Comparison of ENCODE assay signal across 23 cellular contexts in genomic region chr9:91045036-91045435, GRCh38.
DNase-seq lines count a peak whose midpoint lies in the region; ATAC-seq, FAIRE-seq and TF ChIP-seq lines count a peak whose summit lies in the region.
"Had no signal": no experiment of that assay in that cellular context is flagged by ENCODE, and none has a peak within 500 bp of the region (broad histone marks: within the 10 kb centered on the region; RNA-seq: fewer than 3 reads in every experiment).

No MANE protein-coding gene starts in this region.

- H4K8ac ChIP-seq in mesendoderm (ENCODE audit: low read depth, low read length): no peak overlapping the region

- no peak overlapping the region for H2BK15ac ChIP-seq in mesendoderm (replicated peaks; ENCODE audit: low read depth)

- intact Hi-C loops in activated CD4-positive, alpha-beta T cell treated with anti-CD3 and anti-CD28 coated beads, Interleukin-2, amount 10 ng/mL, durations not matched to agents 24 days and 14 days (cut with micrococcal nuclease): loop anchor here (5.0 kb wide), 1 partner anchor 667 kb away; no protein-coding TSS in a partner anchor
- intact Hi-C loops in lower lobe of right lung (cut with DNase I): no loop called here
- intact Hi-C loops in PC-9 (cut with micrococcal nuclease; ENCODE audit: unreplicated experiment): no loop called here

- 0 out of 2 replicates have a peak, but pooled peaks cover 13% of the 10 kb centered on the region for H3F3A ChIP-seq in PC-9 (ENCODE audit: insufficient read depth, low read depth)

- 76 to 83% methylated on average over 3 of the region's 3 CpGs for WGBS in upper lobe of left lung, 2 donors
- no CpG with 5 or more reads among the region's 3 CpGs for WGBS in mesendoderm (ENCODE audit: extremely low coverage, insufficient coverage, low lambda C conversion rate)

- no peaks in the 10 kb centered on the region for H3K9me2 ChIP-seq in PC-9 (ENCODE audit: insufficient read depth)

- H2AFZ ChIP-seq in astrocyte (ENCODE audit: low read depth, low read length) (no peak overlapping the region), PC-9 (no peak overlapping the region)

- no peak for FAIRE-seq in astrocyte (lab: Jason Lieb, UNC)
- FAIRE-seq: HTR-8/SVneo had no signal

- no peak for TF ChIP-seq POLR2A in upper lobe of left lung (IDR thresholded peaks at IDR 0.05)

- H3K4ac ChIP-seq in mesendoderm (ENCODE audit: low read depth, low read length): no peak overlapping the region

- H3K18ac ChIP-seq in mesendoderm (ENCODE audit: low read length): no peak overlapping the region

- H4K20me1 ChIP-seq in astrocyte (ENCODE audit: insufficient read depth, low read length): no peaks in the 10 kb centered on the region
- no peaks in the 10 kb centered on the region for H4K20me1 ChIP-seq in PC-9 (ENCODE audit: insufficient read depth)

- no peak overlapping the region for H3K4me2 ChIP-seq in astrocyte (ENCODE audit: low read length)
- H3K4me2 ChIP-seq in mesendoderm (ENCODE audit: low read length): no peak overlapping the region
- no peak overlapping the region for H3K4me2 ChIP-seq in PC-9

- no peak overlapping the region for H3K56ac ChIP-seq in mesendoderm (ENCODE audit: low read length)

- H3K36me3 ChIP-seq in astrocyte (ENCODE audit: insufficient read depth, low read length): no peaks in the 10 kb centered on the region
- no peaks in the 10 kb centered on the region for H3K36me3 ChIP-seq in lower lobe of right lung
- H3K36me3 ChIP-seq in upper lobe of left lung: no peaks in the 10 kb centered on the region
- H3K36me3 ChIP-seq in mesendoderm (ENCODE audit: control insufficient read depth, insufficient read depth, low read length): no peaks in the 10 kb centered on the region
- H3K36me3 ChIP-seq in PC-9 (ENCODE audit: low read depth): no peaks in the 10 kb centered on the region
- H3K36me3 ChIP-seq: MG63 had no signal

- POLR2A ChIA-PET in PC-9 (lab: Charles Lee; ENCODE audit: unreplicated experiment): no interaction called here

- no peaks in the 10 kb centered on the region for H3K27me3 Mint-ChIP-seq in activated CD4-positive, alpha-beta T cell treated with anti-CD3 and anti-CD28 coated beads, Interleukin-2, amount 10 ng/mL, durations not matched to agents 24 days and 14 days
- H3K27me3 Mint-ChIP-seq in astrocyte (ENCODE audit: low read depth, unreplicated experiment): peaks cover 2% of the 10 kb centered on the region

- no peak overlapping the region for H3K23ac ChIP-seq in mesendoderm (ENCODE audit: low read length)

- H3K4me3 ChIP-seq in astrocyte (ENCODE audit: insufficient read depth, low read depth, low read length) (no peak overlapping the region), lower lobe of right lung (no peak overlapping the region), upper lobe of left lung (no peak overlapping the region), mesendoderm (ENCODE audit: low read length) (no peak overlapping the region), PC-9 (no peak overlapping the region)
- H3K4me3 ChIP-seq: MG63 had no signal

- peaks cover 4% of the 10 kb centered on the region for H3K36me3 Mint-ChIP-seq in activated CD4-positive, alpha-beta T cell treated with anti-CD3 and anti-CD28 coated beads, Interleukin-2, amount 10 ng/mL, durations not matched to agents 24 days and 14 days (ENCODE audit: low read depth)
- no peaks in the 10 kb centered on the region for H3K36me3 Mint-ChIP-seq in astrocyte (ENCODE audit: low read depth, unreplicated experiment)

- DNase-seq in activated CD4-positive, alpha-beta T cell treated with anti-CD3 and anti-CD28 coated beads, Interleukin-2, amount 10 ng/mL, durations not matched to agents 24 days and 14 days: peak; percentile 49
- no peak for DNase-seq in activated CD4-positive, alpha-beta T cell treated with anti-CD3 and anti-CD28 coated beads for 4 hours
- DNase-seq in astrocyte (ENCODE audit: low read depth): no peak
- no peak for DNase-seq in lower lobe of right lung
- DNase-seq in upper lobe of left lung: no peak
- no peak for DNase-seq in mesendoderm
- DNase-seq in DMS 273 treated with DMSO at 0.1 percent for 48 hours (lab: John Stamatoyannopoulos, UW): no peak
- no peak for DNase-seq in PC-9
- DNase-seq: AML-193, DMS79 treated with DMSO at 0.1 percent for 48 hours, H9, Kasumi-1, MG63, NCI-H1048, NCI-H1436, NCI-H1930, NCI-H226, NCI-H524, NCI-H82, RPMI8226 had no signal

- TF ChIP-seq CTCF in astrocyte (IDR thresholded peaks at IDR 0.05; ENCODE audit: insufficient read depth, low read depth, low read length) (no peak), lower lobe of right lung (IDR thresholded peaks at IDR 0.05) (no peak), upper lobe of left lung (IDR thresholded peaks at IDR 0.05) (no peak), PC-9 (conservative IDR thresholded peaks at IDR 0.05) (no peak)

- no peak for TF ChIP-seq EP300 in upper lobe of left lung (IDR thresholded peaks at IDR 0.05)

- H3K27ac Mint-ChIP-seq in activated CD4-positive, alpha-beta T cell treated with anti-CD3 and anti-CD28 coated beads, Interleukin-2, amount 10 ng/mL, durations not matched to agents 24 days and 14 days: peak overlapping the region; percentile 9
- peak overlapping the region; percentile 73 for H3K27ac Mint-ChIP-seq in astrocyte (ENCODE audit: unreplicated experiment)

- H2BK120ac ChIP-seq in mesendoderm (ENCODE audit: low read depth, low read length): no peak overlapping the region

- H4K5ac ChIP-seq in mesendoderm (ENCODE audit: low read length): no peak overlapping the region

- H3K27ac ChIP-seq in astrocyte (ENCODE audit: low read depth, low read length) (no peak overlapping the region), lower lobe of right lung (peak overlapping the region; percentile 15), upper lobe of left lung (no peak overlapping the region), mesendoderm (ENCODE audit: low read depth, low read length) (no peak overlapping the region), PC-9 (no peak overlapping the region)
- H3K27ac ChIP-seq: 22Rv1, C4-2B had no signal

- peaks cover 64% of the 10 kb centered on the region for H3K4me1 Mint-ChIP-seq in activated CD4-positive, alpha-beta T cell treated with anti-CD3 and anti-CD28 coated beads, Interleukin-2, amount 10 ng/mL, durations not matched to agents 24 days and 14 days
- peaks cover 23% of the 10 kb centered on the region for H3K4me1 Mint-ChIP-seq in astrocyte (ENCODE audit: low read depth, unreplicated experiment)

- H3K9me3 ChIP-seq in astrocyte (ENCODE audit: insufficient read depth, low read depth, low read length): no peaks in the 10 kb centered on the region
- H3K9me3 ChIP-seq in lower lobe of right lung: no peaks in the 10 kb centered on the region
- H3K9me3 ChIP-seq in upper lobe of left lung: no peaks in the 10 kb centered on the region
- no peaks in the 10 kb centered on the region; the same call in 1 of the 2 replicates for H3K9me3 ChIP-seq in PC-9 (ENCODE audit: insufficient read depth, low read depth)
- H3K9me3 ChIP-seq: MG63 had no signal

- no peak overlapping the region for H2BK5ac ChIP-seq in mesendoderm (ENCODE audit: low read length)

- H3K27me3 ChIP-seq in astrocyte (ENCODE audit: insufficient read depth, low read length) (no peaks in the 10 kb centered on the region), lower lobe of right lung (ENCODE audit: low read depth) (no peaks in the 10 kb centered on the region), upper lobe of left lung (no peaks in the 10 kb centered on the region), mesendoderm (ENCODE audit: insufficient read depth, low read length, poor library complexity) (no peaks in the 10 kb centered on the region), PC-9 (ENCODE audit: insufficient read depth, low read depth) (no peaks in the 10 kb centered on the region)
- H3K27me3 ChIP-seq: MG63 had no signal

- no peaks in the 10 kb centered on the region for H3K79me1 ChIP-seq in mesendoderm (ENCODE audit: low read length)

- CTCF ChIA-PET in PC-9 (lab: Charles Lee): no interaction called here

- BruUV-seq in PC-9 (replicated peaks; lab: Mats Ljungman, UMichigan): no TSS peak

- no peaks in the 10 kb centered on the region for H3K9me3 Mint-ChIP-seq in activated CD4-positive, alpha-beta T cell treated with anti-CD3 and anti-CD28 coated beads, Interleukin-2, amount 10 ng/mL, durations not matched to agents 24 days and 14 days
- H3K9me3 Mint-ChIP-seq in astrocyte (ENCODE audit: unreplicated experiment): peaks cover 2% of the 10 kb centered on the region
- H3K9me3 Mint-ChIP-seq: H9 had no signal

- no peak overlapping the region for H2AK5ac ChIP-seq in mesendoderm (ENCODE audit: low read length)

- H3K79me2 ChIP-seq in astrocyte (ENCODE audit: insufficient read depth, low read length): no peaks in the 10 kb centered on the region
- H3K79me2 ChIP-seq in mesendoderm (ENCODE audit: control insufficient read depth, insufficient read depth, low read length): no peaks in the 10 kb centered on the region
- no peaks in the 10 kb centered on the region for H3K79me2 ChIP-seq in PC-9 (ENCODE audit: low read depth)

- ATAC-seq in lower lobe of right lung: peak; percentile 88 to 93
- peak; percentile 8 to 81 for ATAC-seq in upper lobe of left lung (ENCODE audit: low FRiP score in 2 of 2)

- H3K4me3 Mint-ChIP-seq in activated CD4-positive, alpha-beta T cell treated with anti-CD3 and anti-CD28 coated beads, Interleukin-2, amount 10 ng/mL, durations not matched to agents 24 days and 14 days: no peak overlapping the region
- no peak overlapping the region for H3K4me3 Mint-ChIP-seq in astrocyte (ENCODE audit: unreplicated experiment)
- H3K4me3 Mint-ChIP-seq: H9 had no signal

- no peak overlapping the region for H3K9ac ChIP-seq in astrocyte (ENCODE audit: low read length)
- no peak overlapping the region for H3K9ac ChIP-seq in mesendoderm (ENCODE audit: low read length)

- H3K4me1 ChIP-seq in astrocyte (ENCODE audit: insufficient read depth, low read length) (peaks cover 13% of the 10 kb centered on the region), lower lobe of right lung (no peaks in the 10 kb centered on the region), upper lobe of left lung (peaks cover 0 to 15% (median 0%) of the 10 kb centered on the region in 4 donors), mesendoderm (ENCODE audit: control insufficient read depth, low read depth, low read length) (no peaks in the 10 kb centered on the region), PC-9 (replicated peaks; ENCODE audit: insufficient read depth) (peaks cover 15% of the 10 kb centered on the region)
